Comparison of ENCODE assay signal across 7 cellular contexts in the genomic region with DNA sequence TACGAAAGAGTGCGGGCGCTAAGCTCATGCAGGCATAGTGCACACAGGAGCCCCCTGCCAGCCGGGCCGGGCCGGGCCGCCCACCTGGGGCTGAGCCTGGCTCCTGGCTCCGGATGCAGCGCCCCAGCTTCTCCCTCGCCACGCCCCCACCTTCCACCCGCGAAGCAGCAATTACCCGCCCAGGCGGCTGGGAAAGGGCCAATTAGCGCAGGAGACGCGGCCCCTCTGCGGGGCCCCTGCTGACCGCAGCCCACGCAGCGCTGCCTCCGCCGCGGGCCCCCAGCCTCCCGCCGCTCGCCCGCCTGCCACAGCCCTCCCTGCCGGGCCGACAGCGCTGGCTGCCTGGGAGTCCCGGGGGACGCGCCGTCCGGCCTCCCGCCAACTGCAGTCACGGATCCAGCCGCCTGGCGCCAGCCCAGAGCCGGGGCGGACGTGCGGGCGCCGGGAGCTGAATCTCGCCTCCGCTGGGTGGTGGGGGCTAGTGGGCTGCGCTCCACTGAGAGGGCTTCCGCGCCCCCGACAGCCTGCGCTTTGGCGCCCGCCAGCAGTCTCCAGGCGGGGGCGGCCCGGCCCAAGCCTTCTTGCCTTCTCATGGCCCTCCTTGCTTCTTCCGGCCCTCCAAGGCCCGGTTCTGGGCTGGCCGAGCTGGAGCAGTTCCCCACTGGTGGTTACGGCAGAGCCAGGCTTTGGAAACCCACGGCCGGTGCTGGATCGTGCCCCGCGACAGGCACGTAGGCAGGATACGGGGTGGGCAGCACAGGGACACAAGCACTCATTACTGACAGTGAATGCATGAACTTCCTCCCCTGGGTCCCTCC. TPM values are rescaled to one million over a fixed set of nuclear protein-coding genes. Genes with fewer than 3 reads are reported as not detected.
DNase-seq lines count a peak whose midpoint lies in the region; ATAC-seq, FAIRE-seq and TF ChIP-seq lines count a peak whose summit lies in the region.

No MANE protein-coding gene starts in this region.

- no peaks in the 10 kb centered on the region for H4K20me1 ChIP-seq in IMR-90 (ENCODE audit: insufficient read depth, low read length)
- H4K20me1 ChIP-seq in mammary epithelial cell (ENCODE audit: insufficient read depth, low read length), result no peaks in the 10 kb centered on the region

- H3K56ac ChIP-seq in IMR-90 (ENCODE audit: extremely low read depth, insufficient read depth, low read length), result no peak overlapping the region

- peaks cover 4% of the 10 kb centered on the region; the same call in 1 of the 2 replicates for H3K4me1 ChIP-seq in IMR-90 (ENCODE audit: control insufficient read depth, insufficient read depth, low read length)
- H3K4me1 ChIP-seq in mammary epithelial cell (ENCODE audit: insufficient read depth, low read length), result peaks cover 22% of the 10 kb centered on the region

- H3K9me3 ChIP-seq in IMR-90 (ENCODE audit: control insufficient read depth, insufficient read depth, low read length), result no peaks in the 10 kb centered on the region
- H3K9me3 ChIP-seq in mammary epithelial cell (replicated peaks; ENCODE audit: insufficient read depth, low read length), result no peaks in the 10 kb centered on the region

- TF ChIP-seq CTCF in IMR-90 (conservative IDR thresholded peaks at IDR 0.05; ENCODE audit: low read depth, low read length), result peak; percentile 30
- TF ChIP-seq CTCF in WI38 (IDR thresholded peaks at IDR 0.05; ENCODE audit: low read depth, low read length), result no peak
- TF ChIP-seq CTCF in mammary epithelial cell (conservative IDR thresholded peaks at IDR 0.05 in 1 of 2, IDR thresholded peaks at IDR 0.05 in 1 of 2; ENCODE audit: extremely low read depth in 1 of 2, insufficient read depth in 1 of 2, low read depth in 1 of 2, low read length in 2 of 2), result peak in 1 of 2 donors; percentile 25

- H4K91ac ChIP-seq in IMR-90 (ENCODE audit: insufficient read depth, low read depth, low read length), result peak overlapping the region; percentile 43; the same call in 1 of the 2 replicates

- H3K18ac ChIP-seq in IMR-90 (ENCODE audit: low read depth, low read length), result no peak overlapping the region; the same call in 1 of the 2 replicates

- in situ Hi-C loops in IMR-90 (cut with MboI; ENCODE audit: low sequenced_read_pairs) (no loop called here), mammary epithelial cell (cut with MboI; ENCODE audit: low sequenced_read_pairs in 2 of 2) (no loop called here)

- DNase-seq in GM12892 (ENCODE audit: insufficient read length), result peak; percentile 58
- DNase-seq in IMR-90, result peak; percentile 46
- DNase-seq in mammary epithelial cell, result no peak
- DNase-seq in islet precursor cell, result peak; percentile 86
- peak; percentile 75 for DNase-seq in stimulated activated CD4-positive, alpha-beta T cell treated with anti-CD3 and anti-CD28 coated beads, Interleukin-12 subunit alpha, Interleukin-12 subunit beta, amount 100 ng/mL, for 4 hours

- peak overlapping the region; percentile 34 for H3K4me3 ChIP-seq in IMR-90 (ENCODE audit: insufficient read depth, low read depth, low read length)
- peak overlapping the region; percentile 52 for H3K4me3 ChIP-seq in WI38 (ENCODE audit: low read depth, low read length)
- H3K4me3 ChIP-seq in mammary epithelial cell (replicated peaks in 1 of 3; ENCODE audit: insufficient read depth in 1 of 3, low read depth in 2 of 3, low read length in 3 of 3), result peak overlapping the region; percentile 4 to 50 (median 40)

- peak overlapping the region; percentile 43 for H4K5ac ChIP-seq in IMR-90 (ENCODE audit: low read depth, low read length)

- TF ChIP-seq POLR2A in GM12892 (IDR thresholded peaks at IDR 0.05; ENCODE audit: low read depth, low read length) (no peak), IMR-90 (IDR thresholded peaks at IDR 0.05; ENCODE audit: low read depth, low read length) (no peak)

- no peak overlapping the region for H2BK120ac ChIP-seq in IMR-90 (ENCODE audit: low read depth, low read length)

- peak overlapping the region; percentile 68 for H2AK9ac ChIP-seq in IMR-90 (replicated peaks; ENCODE audit: low read depth, low read length, poor library complexity)

- H2BK15ac ChIP-seq in IMR-90 (ENCODE audit: low read depth, low read length), result no peak overlapping the region

- peak; percentile 63 for FAIRE-seq in GM12892 (lab: Jason Lieb, UNC)

- CTCF ChIA-PET in IMR-90 (lab: Yijun Ruan, JAX) (interaction anchor here (0.6 to 2.5 kb wide), 3 partner anchors 24 to 141 kb away, joined by 3 to 9 read pairs (median 4); no protein-coding TSS in a partner anchor), mammary epithelial cell (lab: Charles Lee; ENCODE audit: low non-redundant PET) (no interaction called here)

- 0 out of 2 replicates have a peak, but pooled peaks have one; percentile 15 for TF ChIP-seq RAD21 in IMR-90 (IDR thresholded peaks at IDR 0.05; ENCODE audit: low read length)

- H3K79me1 ChIP-seq in IMR-90 (ENCODE audit: low read depth in 1 of 2, low read length in 2 of 2), result no peaks in the 10 kb centered on the region

- H3K9ac ChIP-seq in IMR-90 (ENCODE audit: low read depth, low read length) (peak overlapping the region; percentile 59; the same call in 1 of the 2 replicates), mammary epithelial cell (ENCODE audit: insufficient read depth, low read length) (no peak overlapping the region)

- H3K9me1 ChIP-seq in IMR-90 (ENCODE audit: insufficient read depth, low read length), result no peaks in the 10 kb centered on the region

- peak overlapping the region; percentile 25 to 36; a peak in 1 of 4 replicates for H4K8ac ChIP-seq in IMR-90 (ENCODE audit: low read depth in 2 of 2, low read length in 2 of 2)

- H3K23ac ChIP-seq in IMR-90 (ENCODE audit: low read depth, low read length), result no peak overlapping the region

- H2BK5ac ChIP-seq in IMR-90 (ENCODE audit: low read depth, low read length, poor library complexity, severe bottlenecking), result no peak overlapping the region

- BruUV-seq in IMR-90 (replicated peaks; lab: Mats Ljungman, UMichigan), result no TSS peak
- no TSS peak for BruUV-seq in mammary epithelial cell (replicated peaks; lab: Mats Ljungman, UMichigan)

- intact Hi-C loops in IMR-90 (cut with micrococcal nuclease), result loop anchor here (10.0 kb wide), 1 partner anchor 171 kb away; the partner anchor contains the start of gene MATCAP1
- intact Hi-C loops in mammary epithelial cell (cut with micrococcal nuclease), result loop anchor here (1.0 kb wide), 1 partner anchor 37 kb away; no protein-coding TSS in a partner anchor

- no peak overlapping the region for H2BK20ac ChIP-seq in IMR-90 (ENCODE audit: low read depth, low read length)

- peak overlapping the region; percentile 49; the same call in 1 of the 2 replicates for H2AK5ac ChIP-seq in IMR-90 (ENCODE audit: low read depth, low read length)

- H3K14ac ChIP-seq in IMR-90 (replicated peaks; ENCODE audit: low read depth, low read length), result no peak overlapping the region

- no peaks in the 10 kb centered on the region for H3K79me2 ChIP-seq in mammary epithelial cell (ENCODE audit: insufficient read depth, low read length)

- 1% methylated on average over 31 of the region's 70 CpGs; no CpG with 5 or more reads in 1 of the 2 experiments for WGBS in IMR-90 (ENCODE audit: extremely low coverage in 2 of 2, insufficient read length in 1 of 2), 2 experiments
- 34% methylated on average over 5 of the region's 70 CpGs for WGBS in mammary epithelial cell (ENCODE audit: low coverage, missing lambda C conversion rate)

- H3K36me3 ChIP-seq in IMR-90 (ENCODE audit: control insufficient read depth, insufficient read depth, low read length), result no peaks in the 10 kb centered on the region
- no peaks in the 10 kb centered on the region for H3K36me3 ChIP-seq in mammary epithelial cell (ENCODE audit: insufficient read depth, low read length)

- peak overlapping the region; percentile 53 for H3K4me2 ChIP-seq in IMR-90 (ENCODE audit: low read depth, low read length)
- peak overlapping the region; percentile 91 for H3K4me2 ChIP-seq in mammary epithelial cell (ENCODE audit: insufficient read depth, low read depth, low read length)

- H2AFZ ChIP-seq in IMR-90 (replicated peaks; ENCODE audit: low read length, poor library complexity) (peak overlapping the region; percentile 91), mammary epithelial cell (ENCODE audit: low read depth, low read length) (peak overlapping the region; percentile 87)

- peak; percentile 76 for ATAC-seq in IMR-90 (ENCODE audit: low read depth)
- no peak for ATAC-seq in GM21528 (IDR thresholded peaks at IDR 0.05; ENCODE audit: low FRiP score, unreplicated experiment)

- peak overlapping the region; percentile 55; the same call in 1 of the 2 replicates for H3K4ac ChIP-seq in IMR-90 (ENCODE audit: low read depth, low read length)

- dilution Hi-C loops in IMR-90 (cut with HindIII; ENCODE audit: low sequenced_read_pairs, unreplicated experiment), result no loop called here
- dilution Hi-C loops in mammary epithelial cell (cut with HindIII; ENCODE audit: low sequenced_read_pairs), result no loop called here

- H3K27me3 ChIP-seq in IMR-90 (ENCODE audit: control insufficient read depth, insufficient read depth, low read length) (peaks cover 6% of the 10 kb centered on the region), mammary epithelial cell (ENCODE audit: insufficient read depth, low read length) (no peaks in the 10 kb centered on the region)

- peak overlapping the region; percentile 14; the same call in 1 of the 2 replicates for H3K27ac ChIP-seq in IMR-90 (ENCODE audit: insufficient read depth, low read length)
- H3K27ac ChIP-seq in mammary epithelial cell (ENCODE audit: insufficient read depth, low read depth, low read length), result no peak overlapping the region

- POLR2A ChIA-PET in IMR-90 (lab: Charles Lee; ENCODE audit: unreplicated experiment), result interaction anchor here (0.5 to 0.6 kb wide), 2 partner anchors 100 to 889 kb away, joined by 3 to 5 read pairs; no protein-coding TSS in a partner anchor

RNA-seq across cellular contexts. Expression of gene CBFB, which starts 14.9 kb away (rescaled TPM):
- 41.0 TPM for polyA plus RNA-seq in GM12892 (2012; ENCODE audit: missing spikeins)
- total RNA-seq in IMR-90 (2012; rRNA removed), result 48.0 and 110 TPM in 2 replicates
- polyA plus RNA-seq in IMR-90 (2012; rRNA removed), result 39.8 and 44.2 TPM in 2 replicates
- polyA plus RNA-seq in IMR-90 (2012; cell fraction: cytosol; rRNA removed), result 21.2 and 26.2 TPM in 2 replicates
- polyA plus RNA-seq in IMR-90 (2012; cell fraction: nucleus; rRNA removed; ENCODE audit: low replicate concordance), result 21.3 and 21.6 TPM in 2 replicates
- total RNA-seq in mammary epithelial cell, result 10 to 100 TPM; 80.4 to 81.3 TPM
- polyA plus RNA-seq in mammary epithelial cell, result 36.9 TPM
- polyA minus RNA-seq in mammary epithelial cell, result 17.5 TPM

RNA-seq across cellular contexts. Expression of gene CES4A, which starts 25.6 kb away (rescaled TPM):
- polyA plus RNA-seq in GM12892 (2012; ENCODE audit: missing spikeins), result 2.4 TPM
- 0.72 and 0.83 TPM in 2 replicates for total RNA-seq in IMR-90 (2012; rRNA removed)
- polyA plus RNA-seq in IMR-90 (2012; rRNA removed), result 4.0 and 4.7 TPM in 2 replicates
- 1.7 and 2.2 TPM in 2 replicates for polyA plus RNA-seq in IMR-90 (2012; cell fraction: cytosol; rRNA removed)
- polyA plus RNA-seq in IMR-90 (2012; cell fraction: nucleus; rRNA removed; ENCODE audit: low replicate concordance), result 43.1 and 51.7 TPM in 2 replicates
- 1 to 10 TPM; 2.7 to 3.6 TPM for total RNA-seq in mammary epithelial cell
- 4.8 TPM for polyA plus RNA-seq in mammary epithelial cell
- 2.3 TPM for polyA minus RNA-seq in mammary epithelial cell

RNA-seq across cellular contexts. Expression of gene CES3, which starts 53.0 kb away (rescaled TPM):
- 0.87 TPM for polyA plus RNA-seq in GM12892 (2012; ENCODE audit: missing spikeins)
- total RNA-seq in IMR-90 (2012; rRNA removed) (under 0.01 TPM in 1 of 2 replicates, not detected in the other), mammary epithelial cell (1 to 10 TPM; 1.3 to 3.5 TPM)
- polyA plus RNA-seq in IMR-90 (2012; rRNA removed) (0.03 and 0.06 TPM in 2 replicates), mammary epithelial cell (2.0 TPM)
- 0.03 TPM in 1 of 2 replicates, not detected in the other for polyA plus RNA-seq in IMR-90 (2012; cell fraction: cytosol; rRNA removed)
- polyA plus RNA-seq in IMR-90 (2012; cell fraction: nucleus; rRNA removed; ENCODE audit: low replicate concordance), result 1.8 and 1.9 TPM in 2 replicates
- 2.6 TPM for polyA minus RNA-seq in mammary epithelial cell
